28 cellular contexts compared by ENCODE assay signal in genomic region chr9:89956331-89956730, GRCh38.
"Had no signal": no experiment of that assay in that cellular context is flagged by ENCODE, and none has a peak within 500 bp of the region (broad histone marks: within the 10 kb centered on the region; RNA-seq: fewer than 3 reads in every experiment).

No MANE protein-coding gene starts in this region.

- H3K27ac ChIP-seq: left ventricle myocardium inferior, neural progenitor cell, neutrophil, parathyroid adenoma, right atrium auricular region, right lobe of liver, thyroid gland, transverse colon, upper lobe of left lung, vagina had no signal

- DNase-seq: hypothalamus; immature natural killer cell; kidney; left ventricle myocardium inferior; mesendoderm; naive thymus-derived CD4-positive, alpha-beta T cell; nephron progenitor cell; occipital lobe; right lobe of liver; stimulated activated CD4-positive, alpha-beta T cell treated with anti-CD3 and anti-CD28 coated beads, Interleukin-1b, Interleukin-23, amount 100 ng/mL, for 48 hours; stimulated activated CD4-positive, alpha-beta T cell treated with anti-CD3 and anti-CD28 coated beads, Interleukin-2, amount 100 ng/mL, for 48 hours; stimulated activated CD4-positive, alpha-beta T cell treated with anti-CD3 and anti-CD28 coated beads, Interleukin-4, amount 100 ng/mL, for 4 hours; stimulated activated CD8-positive, alpha-beta memory T cell treated with anti-CD3 and anti-CD28 coated beads, Interleukin-4, amount 100 ng/mL, for 48 hours; stimulated activated naive CD4-positive, alpha-beta T cell treated with Interleukin-2 at 50 U/mL for 16 hours; stimulated activated naive CD8-positive, alpha-beta T cell treated with anti-CD3 and anti-CD28 coated beads, Interleukin-15, amount 100 ng/mL, for 72 hours; substantia nigra; thyroid gland; transverse colon; upper lobe of left lung had no signal

- H3K27ac Mint-ChIP-seq: immature natural killer cell; mesothelial cell of epicardium; naive thymus-derived CD4-positive, alpha-beta T cell; nephron progenitor cell; neural progenitor cell; stimulated activated memory B cell treated with anti-CD40 and anti-IgM and Interleukin-4, amounts not matched to agents 10 μg/mL and 1 μg/mL and 100 μg/mL, for 72 hours; stimulated activated naive CD8-positive, alpha-beta T cell treated with anti-CD3 and anti-CD28 coated beads, Interleukin-15, amount 100 ng/mL, for 72 hours had no signal

- H3K4me1 Mint-ChIP-seq: mesothelial cell of epicardium had no signal

- H3K9me3 Mint-ChIP-seq: immature natural killer cell; mesothelial cell of epicardium; neural progenitor cell; stimulated activated memory B cell treated with anti-CD40 and anti-IgM and Interleukin-4, amounts not matched to agents 10 μg/mL and 1 μg/mL and 100 μg/mL, for 72 hours had no signal

- H3K9me3 ChIP-seq: left ventricle myocardium inferior, neutrophil, right atrium auricular region, right lobe of liver, thyroid gland, transverse colon, upper lobe of left lung, vagina had no signal

- ATAC-seq: naive thymus-derived CD4-positive, alpha-beta T cell; right lobe of liver; stimulated activated memory B cell treated with anti-CD40 and anti-IgM and Interleukin-4, amounts not matched to agents 10 μg/mL and 1 μg/mL and 100 μg/mL, for 72 hours; stimulated activated naive CD8-positive, alpha-beta T cell treated with anti-CD3 and anti-CD28 coated beads, Interleukin-15, amount 100 ng/mL, for 72 hours had no signal

- H3K4me3 Mint-ChIP-seq: immature natural killer cell; mesothelial cell of epicardium; naive thymus-derived CD4-positive, alpha-beta T cell; nephron progenitor cell; neural progenitor cell; stimulated activated memory B cell treated with anti-CD40 and anti-IgM and Interleukin-4, amounts not matched to agents 10 μg/mL and 1 μg/mL and 100 μg/mL, for 72 hours; stimulated activated naive CD8-positive, alpha-beta T cell treated with anti-CD3 and anti-CD28 coated beads, Interleukin-15, amount 100 ng/mL, for 72 hours had no signal

- H3K36me3 ChIP-seq: left ventricle myocardium inferior, neural progenitor cell, neutrophil, right atrium auricular region, right lobe of liver, thyroid gland, transverse colon, upper lobe of left lung, vagina had no signal

- H3K4me3 ChIP-seq: left ventricle myocardium inferior, lung, neural progenitor cell, right atrium auricular region, right lobe of liver, smooth muscle cell, thyroid gland, transverse colon, upper lobe of left lung, vagina had no signal

- H3K36me3 Mint-ChIP-seq: mesothelial cell of epicardium; naive thymus-derived CD4-positive, alpha-beta T cell; neural progenitor cell; stimulated activated memory B cell treated with anti-CD40 and anti-IgM and Interleukin-4, amounts not matched to agents 10 μg/mL and 1 μg/mL and 100 μg/mL, for 72 hours had no signal

- H3K27me3 ChIP-seq: neural progenitor cell, neutrophil, right atrium auricular region, right lobe of liver, thyroid gland, transverse colon, upper lobe of left lung, vagina had no signal

- H3K27me3 Mint-ChIP-seq: stimulated activated memory B cell treated with anti-CD40 and anti-IgM and Interleukin-4, amounts not matched to agents 10 μg/mL and 1 μg/mL and 100 μg/mL, for 72 hours; stimulated activated naive CD8-positive, alpha-beta T cell treated with anti-CD3 and anti-CD28 coated beads, Interleukin-15, amount 100 ng/mL, for 72 hours had no signal
